ENCODE assay signal across 1 cellular context in the genomic region with DNA sequence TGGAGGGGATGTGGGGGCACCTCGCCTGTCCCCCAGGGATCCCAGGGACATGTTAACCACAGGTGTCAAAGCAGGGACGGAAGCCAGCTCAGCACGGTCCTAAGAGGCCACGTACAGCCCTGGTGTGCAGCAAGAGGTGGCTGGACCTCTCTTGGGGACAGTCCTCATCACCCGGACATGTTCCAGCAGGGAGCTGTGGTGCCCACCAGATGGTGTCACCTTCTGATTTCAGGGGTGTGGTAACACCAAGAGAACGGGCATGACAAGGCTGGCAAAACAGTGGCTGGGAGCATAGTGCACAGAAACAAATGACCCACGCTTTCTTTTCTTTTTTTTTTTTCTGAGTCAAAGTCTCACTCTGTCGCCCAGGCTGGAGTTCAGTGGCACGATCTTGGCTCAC.
TF ChIP-seq lines count a peak whose summit lies in the region.

No MANE protein-coding gene starts in this region.

TF ChIP-seq in HepG2, 621 proteins besides CTCF, POLR2A, EP300 and RAD21:
- TF ChIP-seq ESRRA (CRISPR knock-in tag; IDR thresholded peaks at IDR 0.05; ENCODE audit: low read depth) = no peak
- TF ChIP-seq SKI (IDR thresholded peaks at IDR 0.05; ENCODE audit: partially characterized antibody) = no peak
- TF ChIP-seq DBP (CRISPR knock-in tag; IDR thresholded peaks at IDR 0.05; ENCODE audit: not compliant biosample characterization) = no peak
- no peak for TF ChIP-seq ARNT (IDR thresholded peaks at IDR 0.05)
- TF ChIP-seq IRF2 (CRISPR knock-in tag; IDR thresholded peaks at IDR 0.05) = no peak
- no peak for TF ChIP-seq DR1 (CRISPR knock-in tag; IDR thresholded peaks at IDR 0.05)
- TF ChIP-seq ZNF563 (CRISPR knock-in tag; IDR thresholded peaks at IDR 0.05) = no peak
- TF ChIP-seq GATA4 (IDR thresholded peaks at IDR 0.05; ENCODE audit: borderline replicate concordance, low read depth) = no peak
- TF ChIP-seq NR2C2 (CRISPR knock-in tag; IDR thresholded peaks at IDR 0.05; ENCODE audit: borderline replicate concordance) = no peak
- TF ChIP-seq ZNF616 (CRISPR knock-in tag; IDR thresholded peaks at IDR 0.05; ENCODE audit: low read depth) = no peak
- no peak for TF ChIP-seq SSRP1 (CRISPR knock-in tag; IDR thresholded peaks at IDR 0.05)
- no peak for TF ChIP-seq SNAPC4 (CRISPR knock-in tag; IDR thresholded peaks at IDR 0.05)
- TF ChIP-seq ZBTB3 (CRISPR knock-in tag; IDR thresholded peaks at IDR 0.05; ENCODE audit: borderline replicate concordance, low read depth) = no peak
- TF ChIP-seq KLF11 (CRISPR knock-in tag; IDR thresholded peaks at IDR 0.05) = no peak
- TF ChIP-seq ZFP36 (IDR thresholded peaks at IDR 0.05; ENCODE audit: borderline replicate concordance, low read depth, low read length, partially characterized antibody) = no peak
- TF ChIP-seq ZC3H4 (CRISPR knock-in tag; IDR thresholded peaks at IDR 0.05; ENCODE audit: borderline replicate concordance) = no peak
- TF ChIP-seq ZBTB21 (CRISPR knock-in tag; IDR thresholded peaks at IDR 0.05) = no peak
- TF ChIP-seq HNRNPUL1 (IDR thresholded peaks at IDR 0.05; ENCODE audit: low read depth, low read length) = no peak
